ENCODE assay signal across 1 cellular context in the genomic region with DNA sequence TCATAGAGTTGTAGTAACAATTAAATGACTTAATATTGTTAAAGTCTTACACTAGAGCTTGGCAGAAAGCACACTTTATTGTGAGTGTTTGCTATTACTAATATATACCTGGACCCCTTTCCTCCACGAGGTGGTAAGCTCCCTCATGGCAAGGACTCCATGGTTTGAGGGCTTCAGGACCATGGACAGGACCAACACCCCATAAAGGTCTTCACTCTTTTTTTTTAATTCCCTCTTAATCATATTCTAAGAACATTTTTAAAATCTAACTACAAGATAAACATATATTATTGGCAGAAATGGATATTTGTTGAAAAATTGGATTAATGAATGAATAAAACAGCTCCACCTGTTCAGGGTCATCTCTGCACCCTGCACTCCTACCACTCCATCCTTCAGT.
TF ChIP-seq lines count a peak whose summit lies in the region.

No MANE protein-coding gene starts in this region.

TF ChIP-seq in HepG2, 621 proteins besides CTCF, POLR2A, EP300 and RAD21 (continued from another document):
- TF ChIP-seq, protein P1, sequence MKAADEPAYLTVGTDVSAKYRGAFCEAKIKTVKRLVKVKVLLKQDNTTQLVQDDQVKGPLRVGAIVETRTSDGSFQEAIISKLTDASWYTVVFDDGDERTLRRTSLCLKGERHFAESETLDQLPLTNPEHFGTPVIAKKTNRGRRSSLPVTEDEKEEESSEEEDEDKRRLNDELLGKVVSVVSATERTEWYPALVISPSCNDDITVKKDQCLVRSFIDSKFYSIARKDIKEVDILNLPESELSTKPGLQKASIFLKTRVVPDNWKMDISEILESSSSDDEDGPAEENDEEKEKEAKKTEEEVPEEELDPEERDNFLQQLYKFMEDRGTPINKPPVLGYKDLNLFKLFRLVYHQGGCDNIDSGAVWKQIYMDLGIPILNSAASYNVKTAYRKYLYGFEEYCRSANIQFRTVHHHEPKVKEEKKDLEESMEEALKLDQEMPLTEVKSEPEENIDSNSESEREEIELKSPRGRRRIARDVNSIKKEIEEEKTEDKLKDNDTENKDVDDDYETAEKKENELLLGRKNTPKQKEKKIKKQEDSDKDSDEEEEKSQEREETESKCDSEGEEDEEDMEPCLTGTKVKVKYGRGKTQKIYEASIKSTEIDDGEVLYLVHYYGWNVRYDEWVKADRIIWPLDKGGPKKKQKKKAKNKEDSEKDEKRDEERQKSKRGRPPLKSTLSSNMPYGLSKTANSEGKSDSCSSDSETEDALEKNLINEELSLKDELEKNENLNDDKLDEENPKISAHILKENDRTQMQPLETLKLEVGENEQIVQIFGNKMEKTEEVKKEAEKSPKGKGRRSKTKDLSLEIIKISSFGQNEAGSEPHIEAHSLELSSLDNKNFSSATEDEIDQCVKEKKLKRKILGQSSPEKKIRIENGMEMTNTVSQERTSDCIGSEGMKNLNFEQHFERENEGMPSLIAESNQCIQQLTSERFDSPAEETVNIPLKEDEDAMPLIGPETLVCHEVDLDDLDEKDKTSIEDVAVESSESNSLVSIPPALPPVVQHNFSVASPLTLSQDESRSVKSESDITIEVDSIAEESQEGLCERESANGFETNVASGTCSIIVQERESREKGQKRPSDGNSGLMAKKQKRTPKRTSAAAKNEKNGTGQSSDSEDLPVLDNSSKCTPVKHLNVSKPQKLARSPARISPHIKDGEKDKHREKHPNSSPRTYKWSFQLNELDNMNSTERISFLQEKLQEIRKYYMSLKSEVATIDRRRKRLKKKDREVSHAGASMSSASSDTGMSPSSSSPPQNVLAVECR (CRISPR knock-in tag; IDR thresholded peaks at IDR 0.05; ENCODE audit: borderline replicate concordance): no peak
- TF ChIP-seq BRCA1 (CRISPR knock-in tag; IDR thresholded peaks at IDR 0.05) (no peak), ZZZ3 (CRISPR knock-in tag; IDR thresholded peaks at IDR 0.05; ENCODE audit: borderline replicate concordance) (no peak), THAP7 (CRISPR knock-in tag; IDR thresholded peaks at IDR 0.05) (no peak), AGO2 (optimal IDR thresholded peaks at IDR 0.05; ENCODE audit: low read depth, low read length) (no peak), MIER2 (CRISPR knock-in tag; IDR thresholded peaks at IDR 0.05) (peak; percentile 93)
- TF ChIP-seq, protein P2, sequence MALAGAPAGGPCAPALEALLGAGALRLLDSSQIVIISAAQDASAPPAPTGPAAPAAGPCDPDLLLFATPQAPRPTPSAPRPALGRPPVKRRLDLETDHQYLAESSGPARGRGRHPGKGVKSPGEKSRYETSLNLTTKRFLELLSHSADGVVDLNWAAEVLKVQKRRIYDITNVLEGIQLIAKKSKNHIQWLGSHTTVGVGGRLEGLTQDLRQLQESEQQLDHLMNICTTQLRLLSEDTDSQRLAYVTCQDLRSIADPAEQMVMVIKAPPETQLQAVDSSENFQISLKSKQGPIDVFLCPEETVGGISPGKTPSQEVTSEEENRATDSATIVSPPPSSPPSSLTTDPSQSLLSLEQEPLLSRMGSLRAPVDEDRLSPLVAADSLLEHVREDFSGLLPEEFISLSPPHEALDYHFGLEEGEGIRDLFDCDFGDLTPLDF (CRISPR knock-in tag; IDR thresholded peaks at IDR 0.05): no peak
- TF ChIP-seq, protein P3, sequence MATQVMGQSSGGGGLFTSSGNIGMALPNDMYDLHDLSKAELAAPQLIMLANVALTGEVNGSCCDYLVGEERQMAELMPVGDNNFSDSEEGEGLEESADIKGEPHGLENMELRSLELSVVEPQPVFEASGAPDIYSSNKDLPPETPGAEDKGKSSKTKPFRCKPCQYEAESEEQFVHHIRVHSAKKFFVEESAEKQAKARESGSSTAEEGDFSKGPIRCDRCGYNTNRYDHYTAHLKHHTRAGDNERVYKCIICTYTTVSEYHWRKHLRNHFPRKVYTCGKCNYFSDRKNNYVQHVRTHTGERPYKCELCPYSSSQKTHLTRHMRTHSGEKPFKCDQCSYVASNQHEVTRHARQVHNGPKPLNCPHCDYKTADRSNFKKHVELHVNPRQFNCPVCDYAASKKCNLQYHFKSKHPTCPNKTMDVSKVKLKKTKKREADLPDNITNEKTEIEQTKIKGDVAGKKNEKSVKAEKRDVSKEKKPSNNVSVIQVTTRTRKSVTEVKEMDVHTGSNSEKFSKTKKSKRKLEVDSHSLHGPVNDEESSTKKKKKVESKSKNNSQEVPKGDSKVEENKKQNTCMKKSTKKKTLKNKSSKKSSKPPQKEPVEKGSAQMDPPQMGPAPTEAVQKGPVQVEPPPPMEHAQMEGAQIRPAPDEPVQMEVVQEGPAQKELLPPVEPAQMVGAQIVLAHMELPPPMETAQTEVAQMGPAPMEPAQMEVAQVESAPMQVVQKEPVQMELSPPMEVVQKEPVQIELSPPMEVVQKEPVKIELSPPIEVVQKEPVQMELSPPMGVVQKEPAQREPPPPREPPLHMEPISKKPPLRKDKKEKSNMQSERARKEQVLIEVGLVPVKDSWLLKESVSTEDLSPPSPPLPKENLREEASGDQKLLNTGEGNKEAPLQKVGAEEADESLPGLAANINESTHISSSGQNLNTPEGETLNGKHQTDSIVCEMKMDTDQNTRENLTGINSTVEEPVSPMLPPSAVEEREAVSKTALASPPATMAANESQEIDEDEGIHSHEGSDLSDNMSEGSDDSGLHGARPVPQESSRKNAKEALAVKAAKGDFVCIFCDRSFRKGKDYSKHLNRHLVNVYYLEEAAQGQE (IDR thresholded peaks at IDR 0.05; ENCODE audit: borderline replicate concordance in 1 of 2, low read depth in 1 of 2, low read length in 2 of 2): peak; percentile 47 to 93
- TF ChIP-seq, protein P4, sequence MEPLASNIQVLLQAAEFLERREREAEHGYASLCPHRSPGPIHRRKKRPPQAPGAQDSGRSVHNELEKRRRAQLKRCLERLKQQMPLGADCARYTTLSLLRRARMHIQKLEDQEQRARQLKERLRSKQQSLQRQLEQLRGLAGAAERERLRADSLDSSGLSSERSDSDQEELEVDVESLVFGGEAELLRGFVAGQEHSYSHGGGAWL (CRISPR knock-in tag; IDR thresholded peaks at IDR 0.05): no peak
